8 cellular contexts compared by ENCODE assay signal in the genomic region with DNA sequence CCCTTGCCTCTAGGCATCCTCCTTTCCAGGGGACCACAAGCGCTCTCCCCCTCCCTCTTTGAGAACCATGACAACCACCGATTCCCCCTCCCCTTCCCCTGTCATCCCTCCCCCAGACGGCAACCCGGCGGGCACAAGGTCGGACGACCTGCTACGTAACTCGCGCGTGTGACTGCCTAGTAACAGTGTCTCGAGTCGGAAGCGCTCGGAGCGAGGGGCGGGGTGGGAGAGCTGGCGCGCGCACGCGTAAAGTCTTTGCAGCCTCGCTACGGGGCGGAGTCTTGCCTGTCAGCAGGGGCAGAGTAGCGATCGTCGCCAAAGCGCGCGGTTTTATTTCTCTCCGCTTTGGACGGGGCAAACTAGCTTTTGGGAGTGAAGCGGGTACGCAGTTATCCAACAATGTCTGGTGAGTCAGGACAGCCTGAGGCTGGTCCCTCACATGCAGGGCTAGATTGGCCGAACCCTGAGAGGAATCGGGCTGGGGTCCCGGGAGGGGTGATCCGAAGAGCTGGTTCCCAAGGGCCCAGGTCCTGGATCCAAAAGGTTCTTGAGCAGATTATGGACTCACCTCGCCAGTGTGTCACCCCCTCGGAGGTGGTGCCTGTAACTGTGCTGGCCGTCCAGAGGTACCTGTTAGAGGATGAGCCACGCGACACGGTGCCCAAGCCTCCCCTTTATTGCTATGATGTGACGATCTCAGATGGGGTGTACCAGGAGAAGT. TPM values are rescaled to one million over a fixed set of nuclear protein-coding genes. Genes with fewer than 3 reads are reported as not detected.
DNase-seq lines count a peak whose midpoint lies in the region; ATAC-seq and TF ChIP-seq lines count a peak whose summit lies in the region.

A gene with protein sequence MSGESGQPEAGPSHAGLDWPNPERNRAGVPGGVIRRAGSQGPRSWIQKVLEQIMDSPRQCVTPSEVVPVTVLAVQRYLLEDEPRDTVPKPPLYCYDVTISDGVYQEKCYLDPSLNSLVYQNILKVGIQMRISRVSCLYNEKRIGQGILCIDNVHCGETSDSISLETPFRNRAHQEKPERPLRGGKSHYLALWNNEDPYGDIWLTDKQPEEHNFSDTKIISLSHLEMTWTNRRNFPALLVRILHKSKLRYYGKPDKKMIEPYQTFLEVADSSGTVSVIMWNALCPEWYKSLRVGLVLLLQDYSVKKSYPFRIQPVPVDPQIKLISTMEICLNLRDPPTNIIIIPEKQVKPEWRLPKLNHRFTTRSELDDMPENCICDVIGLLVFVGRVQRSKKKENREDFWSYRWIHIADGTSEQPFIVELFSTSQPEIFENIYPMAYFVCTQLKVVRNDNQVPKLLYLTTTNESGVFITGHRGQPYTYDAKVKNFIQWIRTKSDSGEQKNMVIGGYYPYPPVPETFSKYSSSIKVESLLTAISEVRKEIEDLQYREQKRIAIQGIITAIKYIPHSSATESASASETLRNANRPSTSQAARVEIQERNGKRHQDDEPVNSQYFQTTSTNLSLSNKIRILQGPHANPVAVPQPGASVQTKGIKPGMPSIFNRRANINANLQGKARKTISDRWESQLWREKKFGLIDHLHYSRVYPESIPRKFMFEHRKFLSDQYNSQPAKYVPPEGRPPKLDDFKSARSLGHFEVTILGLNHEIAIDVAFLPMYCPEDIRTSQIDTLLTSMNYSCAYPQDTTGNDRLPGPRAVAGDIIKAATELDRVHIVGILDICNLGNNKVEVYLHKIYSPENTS (plus strand): TSS at position 297 of the 721 bp plus-strand sequence. CDS start 103 bp downstream, at position 400.

- no peaks in the 10 kb centered on the region for H3F3A ChIP-seq in DOHH2 (ENCODE audit: control insufficient read depth, insufficient read depth)

- peaks cover 50% of the 10 kb centered on the region for H3K79me2 ChIP-seq in DOHH2 (ENCODE audit: control insufficient read depth, low read length)

- no peaks in the 10 kb centered on the region for H3K9me2 ChIP-seq in DOHH2 (replicated peaks; ENCODE audit: control insufficient read depth, low read length)

- H3K4me3 ChIP-seq in DOHH2 (ENCODE audit: low read length) = peak within 1 kb of the TSS; percentile 85
- H3K4me3 ChIP-seq in right cardiac atrium (ENCODE audit: low read length) = peak within 1 kb of the TSS; percentile 43
- peak within 1 kb of the TSS; percentile 67 for H3K4me3 ChIP-seq in psoas muscle

- TF ChIP-seq EP300 in Ishikawa (IDR thresholded peaks at IDR 0.05; ENCODE audit: borderline replicate concordance) = no peak

- intact Hi-C loops in right cardiac atrium (cut with DNase I) = no loop called here
- intact Hi-C loops in psoas muscle (cut with DNase I) = loop anchor here (5.0 to 10.0 kb wide), 2 partner anchors 127 to 130 kb away; no protein-coding TSS in a partner anchor

- H3K4me1 ChIP-seq in DOHH2 (ENCODE audit: control insufficient read depth, low read length) (peaks cover 14% of the 10 kb centered on the region), right cardiac atrium (ENCODE audit: control insufficient read depth, insufficient read depth, low read length) (no peaks in the 10 kb centered on the region), psoas muscle (no peaks in the 10 kb centered on the region)

- H3K36me3 ChIP-seq in DOHH2 (ENCODE audit: control insufficient read depth, low read length) (no peaks in the 10 kb centered on the region; the same call in 1 of the 2 replicates), psoas muscle (ENCODE audit: insufficient read depth in 1 of 2, low read depth in 1 of 2) (no peaks in the 10 kb centered on the region)

- WGBS in right cardiac atrium = under 1% methylated on average over 46 of the region's 46 CpGs
- 1 to 30% (median 1%) methylated on average over 35 to 46 of the region's 46 CpGs for WGBS in psoas muscle, 3 donors

- DNase-seq in SW 1271 (lab: John Stamatoyannopoulos, UW) (peak; percentile 32 to 63), amniotic epithelial cell (ENCODE audit: low read depth) (peak; percentile 53), right cardiac atrium (peak; percentile 77 to 91 (median 88)), psoas muscle (peak; percentile 75 to 89), ureter (ENCODE audit: low spot score) (peak; percentile 81)

- TF ChIP-seq CTCF in DOHH2 (IDR thresholded peaks at IDR 0.05; ENCODE audit: low read depth, low read length, poor library complexity, severe bottlenecking) = no peak
- no peak for TF ChIP-seq CTCF in psoas muscle (IDR thresholded peaks at IDR 0.05)

- no peaks in the 10 kb centered on the region for H4K20me1 ChIP-seq in DOHH2 (ENCODE audit: control insufficient read depth, insufficient read depth, low read depth, low read length)

- H3K27ac ChIP-seq in DOHH2 (ENCODE audit: low read depth, low read length) = peak within 1 kb of the TSS; percentile 66
- H3K27ac ChIP-seq in right cardiac atrium (ENCODE audit: low read length) = no peak within 1 kb of the TSS
- no peak within 1 kb of the TSS for H3K27ac ChIP-seq in psoas muscle

- no peak for TF ChIP-seq RAD21 in Ishikawa (IDR thresholded peaks at IDR 0.05; ENCODE audit: low read depth)

- peak within 1 kb of the TSS; percentile 71 for H3K4me2 ChIP-seq in DOHH2 (ENCODE audit: low read length)

- H3K9me3 ChIP-seq in DOHH2 (ENCODE audit: control insufficient read depth, insufficient read depth, low read length) (no peaks in the 10 kb centered on the region), right cardiac atrium (ENCODE audit: control insufficient read depth, low read length) (no peaks in the 10 kb centered on the region), psoas muscle (no peaks in the 10 kb centered on the region)

- peak; percentile 98 for ATAC-seq in GM21717 (IDR thresholded peaks at IDR 0.05; ENCODE audit: unreplicated experiment)
- peak; percentile 98 to 99 for ATAC-seq in right cardiac atrium
- peak; percentile 88 to 99 (median 98) for ATAC-seq in psoas muscle

- no peaks in the 10 kb centered on the region for H3K27me3 ChIP-seq in DOHH2 (ENCODE audit: control insufficient read depth, low read length)
- H3K27me3 ChIP-seq in right cardiac atrium (ENCODE audit: control insufficient read depth, insufficient read depth) = no peaks in the 10 kb centered on the region
- H3K27me3 ChIP-seq in psoas muscle (ENCODE audit: insufficient read depth in 3 of 3, low read length in 2 of 3) = peaks cover 0 to 11% (median 0%) of the 10 kb centered on the region in 3 donors

TF ChIP-seq in Ishikawa, 13 proteins besides CTCF, POLR2A, EP300 and RAD21:
- no peak for TF ChIP-seq CREB1 (IDR thresholded peaks at IDR 0.05; ENCODE audit: low read depth)
- TF ChIP-seq, protein P1, sequence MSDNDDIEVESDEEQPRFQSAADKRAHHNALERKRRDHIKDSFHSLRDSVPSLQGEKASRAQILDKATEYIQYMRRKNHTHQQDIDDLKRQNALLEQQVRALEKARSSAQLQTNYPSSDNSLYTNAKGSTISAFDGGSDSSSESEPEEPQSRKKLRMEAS (IDR thresholded peaks at IDR 0.05) = peak; percentile 39; the same call in 1 of the 2 replicates
- no peak for TF ChIP-seq CEBPB (IDR thresholded peaks at IDR 0.05)
- no peak for TF ChIP-seq FOXM1 (IDR thresholded peaks at IDR 0.05; ENCODE audit: borderline replicate concordance, low read depth)
- no peak for TF ChIP-seq TEAD4 (IDR thresholded peaks at IDR 0.05)
- no peak for TF ChIP-seq NFIC (IDR thresholded peaks at IDR 0.05)
- TF ChIP-seq, protein P2, sequence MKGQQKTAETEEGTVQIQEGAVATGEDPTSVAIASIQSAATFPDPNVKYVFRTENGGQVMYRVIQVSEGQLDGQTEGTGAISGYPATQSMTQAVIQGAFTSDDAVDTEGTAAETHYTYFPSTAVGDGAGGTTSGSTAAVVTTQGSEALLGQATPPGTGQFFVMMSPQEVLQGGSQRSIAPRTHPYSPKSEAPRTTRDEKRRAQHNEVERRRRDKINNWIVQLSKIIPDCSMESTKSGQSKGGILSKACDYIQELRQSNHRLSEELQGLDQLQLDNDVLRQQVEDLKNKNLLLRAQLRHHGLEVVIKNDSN (IDR thresholded peaks at IDR 0.05) = no peak

RNA-seq across cellular contexts. Expression of the gene that starts here (rescaled TPM):
- total RNA-seq in right cardiac atrium (1 to 10 TPM in 3 of 4 donors, under 1 TPM in 1; 0.97 to 1.9 (median 1.6) TPM), psoas muscle (1 to 10 TPM; 1.0 to 2.8 (median 1.4) TPM), ureter (14.9 TPM)
- polyA plus RNA-seq in right cardiac atrium (0.61 TPM), psoas muscle (under 1 TPM; 0.60 to 0.95 (median 0.83) TPM)

Comparison
In these comparisons a context has a peak if more than half of its experiments do, and no peak if none do; other contexts are left out.
1. intact Hi-C loops: an anchor here in psoas muscle (5.0 to 10.0 kb wide); none called in right cardiac atrium.